ENCODE assay signal across 12 cellular contexts in the genomic region with DNA sequence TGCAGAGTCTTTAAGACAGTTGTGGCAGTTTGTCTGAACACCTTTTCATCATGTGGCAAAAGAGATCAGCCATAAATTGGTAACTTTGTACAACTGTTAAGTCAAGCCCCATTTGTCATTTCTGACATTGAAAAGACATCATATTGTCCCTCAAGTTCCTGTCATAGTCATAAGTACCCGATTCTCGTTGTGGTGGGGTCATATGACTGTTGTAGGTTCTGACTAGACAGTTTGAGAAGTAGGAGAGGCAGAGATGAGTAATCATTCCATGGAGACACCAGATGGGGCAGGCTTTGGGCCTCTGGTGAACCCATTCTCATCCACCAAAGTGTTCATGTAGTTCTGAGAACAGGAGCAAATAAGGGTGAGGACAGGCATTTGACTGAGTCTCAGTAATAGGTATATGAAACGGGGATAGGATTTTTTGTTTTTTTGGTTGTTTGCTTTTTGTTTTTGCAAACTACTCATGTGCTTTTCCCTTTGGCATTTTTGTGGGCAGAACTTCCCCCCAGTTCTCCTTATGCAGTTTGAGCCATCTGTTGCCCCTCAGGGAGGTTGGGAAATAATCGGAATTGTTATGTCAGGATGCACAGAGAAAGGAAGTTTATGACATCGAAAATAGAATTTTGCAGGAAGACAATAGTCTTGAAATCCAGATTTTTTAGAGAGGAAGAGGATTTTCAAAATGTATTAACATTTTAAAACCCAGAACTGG.
A peak's percentile ranks its signal among the peaks of the same experiment; 100 is the strongest.
DNase-seq lines count a peak whose midpoint lies in the region; ATAC-seq, FAIRE-seq and TF ChIP-seq lines count a peak whose summit lies in the region.
"Had no signal": no experiment of that assay in that cellular context is flagged by ENCODE, and none has a peak within 500 bp of the region (broad histone marks: within the 10 kb centered on the region; RNA-seq: fewer than 3 reads in every experiment).

No MANE protein-coding gene starts in this region.

- H3K4me1 ChIP-seq in astrocyte (ENCODE audit: insufficient read depth, low read length), result no peaks in the 10 kb centered on the region

- H3K4me3 ChIP-seq in astrocyte (ENCODE audit: insufficient read depth, low read depth, low read length), result no peak overlapping the region
- H3K4me3 ChIP-seq: uterus had no signal

- ATAC-seq in HG02981 (IDR thresholded peaks at IDR 0.05; ENCODE audit: unreplicated experiment), result peak; percentile 45
- ATAC-seq in stimulated activated naive CD8-positive, alpha-beta T cell treated with anti-CD3 and anti-CD28 coated beads, Interleukin-15, amount 100 ng/mL, for 72 hours, result peak; percentile 92
- ATAC-seq in left colon, result no peak
- ATAC-seq: HepG2 had no signal

- H4K20me1 ChIP-seq in astrocyte (ENCODE audit: insufficient read depth, low read length), result no peaks in the 10 kb centered on the region

- no peak overlapping the region for H3K4me2 ChIP-seq in astrocyte (ENCODE audit: low read length)

- peak; percentile 29 to 33 for DNase-seq in stimulated activated CD4-positive, alpha-beta T cell treated with anti-CD3 and anti-CD28 coated beads, Interleukin-15, amount 100 ng/mL, for 48 hours (ENCODE audit: low read depth in 2 of 2)
- DNase-seq in stimulated activated CD4-positive, alpha-beta T cell treated with anti-CD3 and anti-CD28 coated beads, Interleukin-12 subunit alpha, Interleukin-12 subunit beta, amount 100 ng/mL, for 4 hours, result no peak
- DNase-seq in astrocyte (ENCODE audit: low read depth), result peak; percentile 3
- DNase-seq in stimulated activated naive CD8-positive, alpha-beta T cell treated with anti-CD3 and anti-CD28 coated beads, Interleukin-15, amount 100 ng/mL, for 72 hours, result peak in 1 of 2 donors; percentile 32
- DNase-seq in hippocampal formation (lab: John Stamatoyannopoulos, UW), result no peak
- no peak for DNase-seq in left colon
- no peak for DNase-seq in dermis blood vessel endothelial cell
- DNase-seq: activated effector memory CD4-positive, alpha-beta T cell treated with anti-CD3 and anti-CD28 coated beads, Interleukin-2, amount 50 U/mL, for 16 hours; effector CD8-positive, alpha-beta T cell; uterus had no signal

- H3K27me3 ChIP-seq in astrocyte (ENCODE audit: insufficient read depth, low read length), result no peaks in the 10 kb centered on the region
- H3K27me3 ChIP-seq: uterus had no signal

- H3K79me2 ChIP-seq in astrocyte (ENCODE audit: insufficient read depth, low read length), result no peaks in the 10 kb centered on the region

- no peak overlapping the region for H3K9ac ChIP-seq in astrocyte (ENCODE audit: low read length)

- no peak overlapping the region for H3K27ac ChIP-seq in astrocyte (ENCODE audit: low read depth, low read length)
- H3K27ac ChIP-seq: uterus had no signal

- no peak overlapping the region for H3K4me3 Mint-ChIP-seq in astrocyte (ENCODE audit: unreplicated experiment)
- H3K4me3 Mint-ChIP-seq in stimulated activated naive CD8-positive, alpha-beta T cell treated with anti-CD3 and anti-CD28 coated beads, Interleukin-15, amount 100 ng/mL, for 72 hours, result no peak overlapping the region

- no peaks in the 10 kb centered on the region for H3K36me3 Mint-ChIP-seq in astrocyte (ENCODE audit: low read depth, unreplicated experiment)

- no peak for FAIRE-seq in astrocyte (lab: Jason Lieb, UNC)
- FAIRE-seq: HepG2 had no signal

- H3K9me3 Mint-ChIP-seq in astrocyte (ENCODE audit: unreplicated experiment), result peaks cover 9% of the 10 kb centered on the region
- peaks cover 7 to 8% of the 10 kb centered on the region in 2 donors for H3K9me3 Mint-ChIP-seq in stimulated activated naive CD8-positive, alpha-beta T cell treated with anti-CD3 and anti-CD28 coated beads, Interleukin-15, amount 100 ng/mL, for 72 hours

- H2AFZ ChIP-seq in astrocyte (ENCODE audit: low read depth, low read length), result no peak overlapping the region

- TF ChIP-seq CTCF in astrocyte (IDR thresholded peaks at IDR 0.05; ENCODE audit: insufficient read depth, low read depth, low read length), result no peak

- intact Hi-C loops in left colon (cut with DNase I, micrococcal nuclease), result no loop called here

- H3K36me3 ChIP-seq in astrocyte (ENCODE audit: insufficient read depth, low read length), result no peaks in the 10 kb centered on the region
- H3K36me3 ChIP-seq: uterus had no signal

- peaks cover 3% of the 10 kb centered on the region for H3K4me1 Mint-ChIP-seq in astrocyte (ENCODE audit: low read depth, unreplicated experiment)
- H3K4me1 Mint-ChIP-seq in stimulated activated naive CD8-positive, alpha-beta T cell treated with anti-CD3 and anti-CD28 coated beads, Interleukin-15, amount 100 ng/mL, for 72 hours, result peaks cover 7% of the 10 kb centered on the region

- no peaks in the 10 kb centered on the region for H3K9me3 ChIP-seq in astrocyte (ENCODE audit: insufficient read depth, low read depth, low read length)
- H3K9me3 ChIP-seq: uterus had no signal

- H3K27me3 Mint-ChIP-seq in astrocyte (ENCODE audit: low read depth, unreplicated experiment), result no peaks in the 10 kb centered on the region
- H3K27me3 Mint-ChIP-seq in stimulated activated naive CD8-positive, alpha-beta T cell treated with anti-CD3 and anti-CD28 coated beads, Interleukin-15, amount 100 ng/mL, for 72 hours, result peaks cover 25% of the 10 kb centered on the region

- H3K27ac Mint-ChIP-seq in astrocyte (ENCODE audit: unreplicated experiment), result no peak overlapping the region
- H3K27ac Mint-ChIP-seq in stimulated activated naive CD8-positive, alpha-beta T cell treated with anti-CD3 and anti-CD28 coated beads, Interleukin-15, amount 100 ng/mL, for 72 hours, result no peak overlapping the region

Comparison
In these comparisons a context has a peak if more than half of its experiments do, and no peak if none do; other contexts are left out.
1. DNase-seq: peak in stimulated activated CD4-positive, alpha-beta T cell treated with anti-CD3 and anti-CD28 coated beads, Interleukin-15, amount 100 ng/mL, for 48 hours (2 of 2) and astrocyte (single experiment); none in stimulated activated CD4-positive, alpha-beta T cell treated with anti-CD3 and anti-CD28 coated beads, Interleukin-12 subunit alpha, Interleukin-12 subunit beta, amount 100 ng/mL, for 4 hours (single experiment), hippocampal formation (0 of 2), left colon (0 of 2) and dermis blood vessel endothelial cell (single experiment).